In the genomic region with DNA sequence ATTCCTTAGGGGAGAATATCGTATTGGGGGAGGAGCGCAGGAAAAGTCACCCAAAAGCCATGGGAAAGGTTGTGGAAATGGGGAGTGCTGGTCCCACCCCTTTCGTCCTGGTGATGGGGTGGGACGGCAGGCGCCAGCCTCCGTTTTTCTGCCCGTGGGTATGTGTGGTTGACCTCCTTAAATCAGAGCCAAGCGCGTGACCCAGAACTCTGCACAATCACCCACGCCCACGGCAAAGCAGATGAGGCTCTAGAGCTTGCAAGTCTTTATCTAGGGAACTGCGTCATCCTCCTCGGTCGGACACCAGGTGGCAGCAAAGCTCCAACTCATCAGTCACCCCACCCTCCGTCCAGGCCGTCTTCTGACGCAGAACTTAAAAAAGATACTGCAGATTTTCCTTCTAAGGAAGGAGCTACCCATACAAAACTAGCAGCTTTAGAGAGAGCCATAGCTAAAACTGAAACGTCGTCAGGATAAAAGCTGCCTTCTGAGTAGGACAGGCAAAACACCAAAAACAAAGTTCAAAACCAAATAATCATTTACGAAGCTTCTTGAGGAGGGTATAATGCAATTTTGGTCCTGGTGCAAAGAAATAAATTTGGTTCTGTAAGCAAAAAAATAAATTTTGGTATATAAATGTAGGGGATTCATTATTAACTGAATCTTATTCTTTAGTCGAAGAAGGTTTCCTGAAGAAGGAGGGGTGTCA, we compare ENCODE assay signal across 8 cellular contexts.
A peak's percentile ranks its signal among the peaks of the same experiment; 100 is the strongest.
DNase-seq lines count a peak whose midpoint lies in the region; ATAC-seq, FAIRE-seq and TF ChIP-seq lines count a peak whose summit lies in the region.

No MANE protein-coding gene starts in this region.

- 10 to 12% methylated on average over 21 of the region's 21 CpGs for WGBS in pancreas, 2 donors

- no peaks in the 10 kb centered on the region for H3K36me3 ChIP-seq in SK-N-MC (ENCODE audit: insufficient read depth, low read length)
- no peaks in the 10 kb centered on the region for H3K36me3 ChIP-seq in pancreas
- no peaks in the 10 kb centered on the region for H3K36me3 ChIP-seq in tibial artery

- H3K4me1 ChIP-seq in pancreas (peaks cover 0 to 2% (median 0%) of the 10 kb centered on the region in 3 donors), tibial artery (peaks cover 0 to 17% (median 7%) of the 10 kb centered on the region in 4 donors)

- no peak overlapping the region for H3K4me3 Mint-ChIP-seq in activated naive CD4-positive, alpha-beta T cell treated with anti-CD3 and anti-CD28 coated beads, Interleukin-2, amount 10 ng/mL, durations not matched to agents 7 days and 5 days
- peak overlapping the region; percentile 55 for H3K4me3 Mint-ChIP-seq in glutamatergic neuron (ENCODE audit: unreplicated experiment)

- H3K27me3 ChIP-seq in pancreas: no peaks in the 10 kb centered on the region
- no peaks in the 10 kb centered on the region for H3K27me3 ChIP-seq in tibial artery

- H3K36me3 Mint-ChIP-seq in activated naive CD4-positive, alpha-beta T cell treated with anti-CD3 and anti-CD28 coated beads, Interleukin-2, amount 10 ng/mL, durations not matched to agents 7 days and 5 days: no peaks in the 10 kb centered on the region
- no peaks in the 10 kb centered on the region for H3K36me3 Mint-ChIP-seq in glutamatergic neuron (ENCODE audit: unreplicated experiment)

- no peak overlapping the region for H3K27ac ChIP-seq in SK-N-MC
- no peak overlapping the region for H3K27ac ChIP-seq in pancreas
- peak overlapping the region; percentile 67 to 76 for H3K27ac ChIP-seq in tibial artery

- no peaks in the 10 kb centered on the region for H3K9me3 Mint-ChIP-seq in activated naive CD4-positive, alpha-beta T cell treated with anti-CD3 and anti-CD28 coated beads, Interleukin-2, amount 10 ng/mL, durations not matched to agents 7 days and 5 days
- peaks cover 2% of the 10 kb centered on the region for H3K9me3 Mint-ChIP-seq in glutamatergic neuron (ENCODE audit: unreplicated experiment)

- H3K27ac Mint-ChIP-seq in activated naive CD4-positive, alpha-beta T cell treated with anti-CD3 and anti-CD28 coated beads, Interleukin-2, amount 10 ng/mL, durations not matched to agents 7 days and 5 days: peak overlapping the region; percentile 64
- no peak overlapping the region for H3K27ac Mint-ChIP-seq in glutamatergic neuron (ENCODE audit: unreplicated experiment)

- FAIRE-seq in pancreas (lab: Jason Lieb, UNC): no peak

- DNase-seq in G401 (ENCODE audit: low spot score) (peak; percentile 93), HFF-Myc (ENCODE audit: extremely low read depth, low read depth) (peak; percentile 66), NAMALWA (ENCODE audit: low spot score) (peak; percentile 91), SK-N-MC (ENCODE audit: low read depth, low spot score) (peak; percentile 58), glutamatergic neuron (peak; percentile 83), pancreas (peak; percentile 66 to 85 (median 76)), tibial artery (peak; percentile 91 to 94)
- peak; percentile 91 for DNase-seq in activated naive CD4-positive, alpha-beta T cell treated with anti-CD3 and anti-CD28 coated beads, Interleukin-2, amount 10 ng/mL, durations not matched to agents 7 days and 5 days

- intact Hi-C loops in pancreas (cut with DNase I): loop anchor here in 1 of 3 donors (10.0 kb wide), 1 partner anchor 242 kb away; no protein-coding TSS in a partner anchor
- intact Hi-C loops in tibial artery (cut with DNase I; ENCODE audit: low total_unique reads): loop anchor here (5.0 to 10.0 kb wide), 2 partner anchors 232 to 1005 kb away; partner anchors contain the start of gene XCL1

- H3K4me3 ChIP-seq in HFF-Myc (replicated peaks; ENCODE audit: low read depth, low read length) (no peak overlapping the region), SK-N-MC (peak overlapping the region; percentile 53), pancreas (peak overlapping the region in 1 of 4 donors; percentile 15), tibial artery (peak overlapping the region; percentile 30 to 44)

- peak; percentile 93 to 99 (median 99) for ATAC-seq in pancreas

- CTCF ChIA-PET in activated naive CD4-positive, alpha-beta T cell treated with anti-CD3 and anti-CD28 coated beads, Interleukin-2, amount 10 ng/mL, durations not matched to agents 7 days and 5 days (lab: Charles Lee): interaction anchor here (0.5 to 5.6 kb wide), 54 partner anchors 8 to 1204 kb away, joined by 3 to 139 read pairs (median 5); partner anchors contain the start of gene TIPRL

- no peaks in the 10 kb centered on the region for H3K9me3 ChIP-seq in SK-N-MC (ENCODE audit: low read depth, low read length)
- H3K9me3 ChIP-seq in pancreas: no peaks in the 10 kb centered on the region
- no peaks in the 10 kb centered on the region for H3K9me3 ChIP-seq in tibial artery

- peaks cover 27% of the 10 kb centered on the region for H3K4me1 Mint-ChIP-seq in activated naive CD4-positive, alpha-beta T cell treated with anti-CD3 and anti-CD28 coated beads, Interleukin-2, amount 10 ng/mL, durations not matched to agents 7 days and 5 days
- no peaks in the 10 kb centered on the region for H3K4me1 Mint-ChIP-seq in glutamatergic neuron (ENCODE audit: low read depth, unreplicated experiment)

- no peak overlapping the region for H3K9ac ChIP-seq in SK-N-MC (ENCODE audit: insufficient read length)

- H3K27me3 Mint-ChIP-seq in activated naive CD4-positive, alpha-beta T cell treated with anti-CD3 and anti-CD28 coated beads, Interleukin-2, amount 10 ng/mL, durations not matched to agents 7 days and 5 days: peaks cover 8% of the 10 kb centered on the region
- no peaks in the 10 kb centered on the region for H3K27me3 Mint-ChIP-seq in glutamatergic neuron (ENCODE audit: unreplicated experiment)

- TF ChIP-seq CTCF in HFF-Myc (IDR thresholded peaks at IDR 0.05; ENCODE audit: low read depth, low read length, missing control alignments) (peak; percentile 61), glutamatergic neuron (IDR thresholded peaks at IDR 0.05; ENCODE audit: partially characterized antibody, unreplicated experiment) (peak; percentile 81), pancreas (IDR thresholded peaks at IDR 0.05) (peak; percentile 59 to 81 (median 72)), tibial artery (IDR thresholded peaks at IDR 0.05) (peak; percentile 71 to 86)

- in situ Hi-C loops in G401 (cut with HindIII; ENCODE audit: low sequenced_read_pairs): no loop called here

Comparison
In these comparisons a context has a peak if more than half of its experiments do, and no peak if none do; other contexts are left out.
1. H3K27ac ChIP-seq: peak in tibial artery (2 of 2); none in SK-N-MC (single experiment) and pancreas (0 of 4).
2. Peak in every context shown above with its lines, with median percentiles within 50 percentile points of each other: DNase-seq and CTCF ChIP-seq.